In the genomic region with DNA sequence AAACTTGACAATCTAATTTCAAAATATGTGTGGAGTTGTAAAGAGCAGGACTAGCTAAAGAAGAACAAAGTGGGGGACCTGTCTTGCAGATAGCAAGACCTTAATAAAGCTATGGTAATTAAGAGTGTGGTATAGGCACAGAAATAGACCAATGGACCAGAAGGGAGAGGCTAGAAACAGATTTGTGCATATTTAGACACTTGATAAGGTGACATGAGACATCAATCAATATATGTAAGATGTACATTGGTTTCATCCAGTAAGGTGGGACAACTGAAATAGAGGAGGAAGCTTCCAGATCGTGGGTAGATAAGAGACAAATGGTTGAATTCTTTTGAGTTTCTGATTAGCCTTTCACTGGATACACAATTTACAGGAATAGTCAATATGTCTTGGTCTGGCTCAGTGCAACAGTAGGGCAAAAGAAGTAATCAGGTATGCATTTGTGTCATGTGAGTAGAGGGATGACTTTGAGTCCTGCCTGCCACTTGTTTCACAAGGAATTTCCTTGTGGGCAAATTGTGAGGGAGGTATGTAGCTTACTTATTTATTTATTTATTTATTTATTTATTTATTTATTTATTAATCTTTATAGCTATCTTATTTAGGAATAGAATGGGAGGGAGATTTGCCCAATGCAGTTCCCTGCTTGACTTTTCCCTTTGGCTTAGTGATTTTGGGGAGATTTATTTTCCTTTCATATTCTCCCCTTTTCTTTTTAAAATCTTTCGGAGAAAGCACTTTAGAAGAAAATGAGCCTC, we compare ENCODE assay signal across 29 cellular contexts. TPM values are rescaled to one million over a fixed set of nuclear protein-coding genes. Genes with fewer than 3 reads are reported as not detected.
"Had no signal": no experiment of that assay in that cellular context is flagged by ENCODE, and none has a peak within 500 bp of the region (broad histone marks: within the 10 kb centered on the region; RNA-seq: fewer than 3 reads in every experiment).

No MANE protein-coding gene starts in this region.

- H3K27ac ChIP-seq: left ventricle myocardium inferior, ovary, right atrium auricular region, right lobe of liver, tibial nerve, uterus had no signal

- H3K4me1 ChIP-seq: left ventricle myocardium inferior, right atrium auricular region, right lobe of liver, tibial nerve, uterus had no signal

- H3K36me3 ChIP-seq: left ventricle myocardium inferior, ovary, right atrium auricular region, right lobe of liver, tibial nerve, uterus had no signal

- H3K27me3 ChIP-seq: ovary, right atrium auricular region, right lobe of liver, tibial nerve had no signal

- H3K4me3 ChIP-seq: left ventricle myocardium inferior, mucosa of descending colon, ovary, right atrium auricular region, right lobe of liver, tibial nerve, uterus had no signal

- H3K9me3 ChIP-seq: left ventricle myocardium inferior, mucosa of descending colon, ovary, right atrium auricular region, right lobe of liver, tibial nerve, uterus had no signal

- DNase-seq: hippocampal formation; left ventricle myocardium inferior; midbrain; mucosa of descending colon; naive thymus-derived CD4-positive, alpha-beta T cell; ovary; right lobe of liver; stimulated activated CD4-positive, alpha-beta T cell treated with anti-CD3 and anti-CD28 coated beads, Interleukin-12 subunit alpha, Interleukin-12 subunit beta, amount 100 ng/mL, for 4 hours; stimulated activated CD4-positive, alpha-beta T cell treated with anti-CD3 and anti-CD28 coated beads, Interleukin-15, amount 100 ng/mL, for 24 hours; stimulated activated CD4-positive, alpha-beta T cell treated with anti-CD3 and anti-CD28 coated beads, Interleukin-4, amount 100 ng/mL, for 24 hours; stimulated activated naive CD4-positive, alpha-beta T cell treated with Interleukin-2 at 50 U/mL for 16 hours; stimulated activated naive CD8-positive, alpha-beta T cell treated with anti-CD3 and anti-CD28 coated beads, Interleukin-15, amount 100 ng/mL, for 72 hours; substantia nigra; uterus had no signal

RNA-seq across cellular contexts. Expression of a gene that starts 21.9 kb away (rescaled TPM):
- total RNA-seq: kidney epithelial cell; left ventricle myocardium inferior; lower leg skin; lung microvascular endothelial cell; mesenteric fat pad; mucosa of descending colon; myocyte; naive thymus-derived CD4-positive, alpha-beta T cell; natural killer cell treated with Interleukin-12 subunit alpha and Interleukin-12 subunit beta and Interleukin-15 and Interleukin-18, amount 100 ng/mL, for 72 hours; ovary; progenitor cell of endocrine pancreas; pulmonary artery endothelial cell; renal cortical epithelial cell; right atrium auricular region; right lobe of liver; skeletal muscle tissue; temporal lobe; tibial nerve; ureter; uterus had no signal
- polyA plus RNA-seq: naive thymus-derived CD4-positive, alpha-beta T cell; neural cell; ovary had no signal
